Comparison of ENCODE assay signal across 8 cellular contexts in the genomic region with DNA sequence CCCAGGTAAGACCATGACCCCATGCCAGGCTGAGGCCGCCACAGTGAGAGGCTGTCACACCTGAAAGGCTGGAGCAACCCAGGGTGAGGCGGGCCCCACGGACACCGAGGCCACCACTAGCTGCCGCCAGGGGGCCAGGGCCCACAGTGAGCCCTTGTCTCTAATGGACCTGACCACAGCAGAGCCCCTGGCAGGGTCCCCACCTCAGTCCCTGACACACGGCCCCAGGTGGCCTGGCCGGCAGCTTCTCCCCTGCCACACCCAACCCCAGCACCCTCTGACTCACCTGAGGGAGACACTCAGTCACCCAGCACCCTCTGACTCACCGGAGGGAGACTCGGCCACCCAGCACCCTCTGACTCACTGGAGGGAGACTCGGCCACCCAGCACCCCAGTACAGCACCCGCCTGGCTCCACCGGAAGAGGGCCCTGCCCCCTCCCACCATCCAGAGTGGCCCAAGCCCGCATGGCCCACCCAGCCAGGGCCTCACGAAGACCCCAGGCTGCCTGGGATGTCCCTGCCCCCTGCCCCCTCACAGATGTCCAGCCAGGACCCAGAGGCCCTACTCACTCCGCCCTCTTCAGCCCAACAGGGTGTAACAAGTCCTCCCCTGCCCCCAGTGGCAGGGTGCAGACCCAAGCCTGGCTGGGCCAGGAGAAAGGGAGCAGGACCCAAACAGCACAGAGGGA. TPM values are rescaled to one million over a fixed set of nuclear protein-coding genes. Genes with fewer than 3 reads are reported as not detected.
A peak's percentile ranks its signal among the peaks of the same experiment; 100 is the strongest.
DNase-seq lines count a peak whose midpoint lies in the region; ATAC-seq and TF ChIP-seq lines count a peak whose summit lies in the region.

No MANE protein-coding gene starts in this region.

- TF ChIP-seq CTCF in C4-2B (conservative IDR thresholded peaks at IDR 0.05) (peak; percentile 92), MM.1S (IDR thresholded peaks at IDR 0.05; ENCODE audit: low read length) (peak; percentile 35; the same call in 1 of the 2 replicates), body of pancreas (IDR thresholded peaks at IDR 0.05) (peak in 6 of 7 experiments; percentile 16 to 38 (median 32))

- H3K4me2 ChIP-seq in MM.1S (ENCODE audit: low read depth, low read length) (no peak overlapping the region), neuronal stem cell (ENCODE audit: insufficient read depth, low read length, poor library complexity, severe bottlenecking) (no peak overlapping the region)

- H3F3A ChIP-seq in MM.1S (ENCODE audit: insufficient read depth, low read length) = no peaks in the 10 kb centered on the region

- H3K9me3 ChIP-seq in MM.1S (replicated peaks; ENCODE audit: insufficient read depth, low read length) (no peaks in the 10 kb centered on the region), body of pancreas (no peaks in the 10 kb centered on the region), neuronal stem cell (replicated peaks in 1 of 2; ENCODE audit: control insufficient read depth in 2 of 2, insufficient read depth in 1 of 2, low read depth in 1 of 2, low read length in 2 of 2) (peaks cover 0 to 9% of the 10 kb centered on the region in 2 donors)

- H3K9me2 ChIP-seq in MM.1S (replicated peaks; ENCODE audit: insufficient read depth, low read length) = no peaks in the 10 kb centered on the region

- no peaks in the 10 kb centered on the region for H3K36me3 ChIP-seq in MM.1S (replicated peaks; ENCODE audit: insufficient read depth, low read length)
- peaks cover 0 to 4% of the 10 kb centered on the region in 2 donors for H3K36me3 ChIP-seq in body of pancreas (replicated peaks in 1 of 2; ENCODE audit: insufficient read depth in 1 of 2, low read depth in 2 of 2)
- peaks cover 15 to 22% of the 10 kb centered on the region in 2 donors for H3K36me3 ChIP-seq in neuronal stem cell (replicated peaks in 1 of 2; ENCODE audit: control insufficient read depth in 2 of 2, insufficient read depth in 2 of 2, low read length in 2 of 2)

- H3K27ac ChIP-seq in C4-2B = peak overlapping the region; percentile 99
- no peak overlapping the region for H3K27ac ChIP-seq in MM.1S (ENCODE audit: low read length)
- H3K27ac ChIP-seq in body of pancreas = no peak overlapping the region
- H3K27ac ChIP-seq in neuronal stem cell (replicated peaks; ENCODE audit: low read length) = no peak overlapping the region

- no peak overlapping the region for H3K4me3 ChIP-seq in MM.1S (ENCODE audit: low read length)
- H3K4me3 ChIP-seq in body of pancreas = no peak overlapping the region
- H3K4me3 ChIP-seq in neuronal stem cell (ENCODE audit: low read length in 2 of 2) = no peak overlapping the region

- no peak overlapping the region for H3K14ac ChIP-seq in neuronal stem cell (ENCODE audit: low read length)

- TF ChIP-seq POLR2A in body of pancreas (IDR thresholded peaks at IDR 0.05) = no peak

- no peak overlapping the region for H4K91ac ChIP-seq in neuronal stem cell (ENCODE audit: low read depth, low read length, poor library complexity)

- H3K79me2 ChIP-seq in MM.1S (ENCODE audit: low read length) = peaks cover 22% of the 10 kb centered on the region

- peak overlapping the region; percentile 39 for H2BK5ac ChIP-seq in neuronal stem cell (ENCODE audit: low read length)

- H4K20me1 ChIP-seq in MM.1S (ENCODE audit: insufficient read depth, low read length) = no peaks in the 10 kb centered on the region

- no peak overlapping the region for H3K4ac ChIP-seq in neuronal stem cell (ENCODE audit: low read length)

- no peak overlapping the region for H2AK5ac ChIP-seq in neuronal stem cell (ENCODE audit: low read depth, low read length)

- DNase-seq in MM.1S = no peak
- peak in 2 of 4 donors; percentile 52 for DNase-seq in body of pancreas
- no peak for DNase-seq in neuronal stem cell (ENCODE audit: low spot score)
- DNase-seq in NCI-H128 (lab: John Stamatoyannopoulos, UW; ENCODE audit: unreplicated experiment) = no peak
- no peak for DNase-seq in germinal center (ENCODE audit: low spot score)

- H3K18ac ChIP-seq in neuronal stem cell (ENCODE audit: low read length) = no peak overlapping the region

- 52% methylated on average over 12 of the region's 15 CpGs; no CpG with 5 or more reads in 1 of the 2 donors for WGBS in body of pancreas, 2 donors
- WGBS in neuronal stem cell (ENCODE audit: extremely low coverage in 2 of 2, insufficient read length in 2 of 2, insufficient replicate concordance in 1 of 2), 2 donors = no CpG with 5 or more reads among the region's 15 CpGs

- peaks cover 40% of the 10 kb centered on the region for H3K79me1 ChIP-seq in neuronal stem cell (ENCODE audit: low read depth, low read length)

- H2BK12ac ChIP-seq in neuronal stem cell (ENCODE audit: low read length) = no peak overlapping the region

- H4K8ac ChIP-seq in neuronal stem cell (ENCODE audit: low read depth, low read length) = no peak overlapping the region

- H2BK120ac ChIP-seq in neuronal stem cell (ENCODE audit: low read depth, low read length) = no peak overlapping the region

- no peaks in the 10 kb centered on the region for H3K4me1 ChIP-seq in MM.1S (ENCODE audit: low read length)
- peaks cover 45% of the 10 kb centered on the region for H3K4me1 ChIP-seq in body of pancreas
- H3K4me1 ChIP-seq in neuronal stem cell (ENCODE audit: control insufficient read depth in 2 of 2, insufficient read depth in 1 of 2, low read depth in 1 of 2, low read length in 2 of 2) = peaks cover 13 to 15% of the 10 kb centered on the region in 2 donors

- no peak for ATAC-seq in body of pancreas
- ATAC-seq in HG03378 (IDR thresholded peaks at IDR 0.05; ENCODE audit: unreplicated experiment) = no peak
- ATAC-seq in HG03280 (IDR thresholded peaks at IDR 0.05; ENCODE audit: unreplicated experiment) = no peak

- H3K23ac ChIP-seq in neuronal stem cell (ENCODE audit: low read depth, low read length, poor library complexity) = peak overlapping the region; percentile 73

- no peak overlapping the region for H3K9ac ChIP-seq in MM.1S (ENCODE audit: low read length)
- H3K9ac ChIP-seq in neuronal stem cell (ENCODE audit: low read depth, low read length, poor library complexity) = peak overlapping the region; percentile 70

- H2BK15ac ChIP-seq in neuronal stem cell (ENCODE audit: low read length) = no peak overlapping the region

- intact Hi-C loops in body of pancreas (cut with DNase I) = no loop called here

- H2AFZ ChIP-seq in MM.1S (ENCODE audit: low read length) (no peak overlapping the region), neuronal stem cell (ENCODE audit: low read length) (no peak overlapping the region)

- H3K27me3 ChIP-seq in MM.1S (replicated peaks; ENCODE audit: insufficient read depth, low read length) = no peaks in the 10 kb centered on the region
- H3K27me3 ChIP-seq in body of pancreas = no peaks in the 10 kb centered on the region
- H3K27me3 ChIP-seq in neuronal stem cell (ENCODE audit: control insufficient read depth in 3 of 3, insufficient read depth in 3 of 3, low read depth in 1 of 3, low read length in 3 of 3) = no peaks in the 10 kb centered on the region

RNA-seq across cellular contexts. Expression of gene DVL1, which starts 4.4 kb away (rescaled TPM):
- 10 to 100 TPM; 58.1 to 84.4 TPM for total RNA-seq in body of pancreas
- 31.8 TPM for polyA plus RNA-seq in neuronal stem cell (2013, experiment 1 of 2)
- 31.9 TPM for polyA plus RNA-seq in neuronal stem cell (2013, experiment 2 of 2)

RNA-seq across cellular contexts. Expression of gene MXRA8, which starts 13.5 kb away (rescaled TPM):
- total RNA-seq in body of pancreas = 10 to 100 TPM; 23.3 to 48.5 TPM
- 14.0 TPM for polyA plus RNA-seq in neuronal stem cell (2013, experiment 1 of 2)
- polyA plus RNA-seq in neuronal stem cell (2013, experiment 2 of 2) = 13.2 TPM

RNA-seq across cellular contexts. Expression of gene TAS1R3, which starts 13.7 kb away (rescaled TPM):
- under 1 TPM in 1 of 2 donors, not detected in 1; 0.26 TPM for total RNA-seq in body of pancreas
- polyA plus RNA-seq in neuronal stem cell (2013, experiment 1 of 2) = 0.14 TPM
- 0.12 TPM for polyA plus RNA-seq in neuronal stem cell (2013, experiment 2 of 2)

RNA-seq across cellular contexts. Expression of gene CPTP, which starts 20.2 kb away (rescaled TPM):
- total RNA-seq in body of pancreas = 10 to 100 TPM; 15.6 to 33.0 TPM
- 9.4 TPM for polyA plus RNA-seq in neuronal stem cell (2013, experiment 1 of 2)
- 9.2 TPM for polyA plus RNA-seq in neuronal stem cell (2013, experiment 2 of 2)

RNA-seq across cellular contexts. Expression of gene INTS11, which starts 20.4 kb away (rescaled TPM):
- 100 to 1,000 TPM in 1 of 2 donors, 10 to 100 TPM in 1; 89.0 to 189 TPM for total RNA-seq in body of pancreas
- polyA plus RNA-seq in neuronal stem cell (2013, experiment 1 of 2) = 73.8 TPM
- 72.0 TPM for polyA plus RNA-seq in neuronal stem cell (2013, experiment 2 of 2)

Comparison
In these comparisons a context has a peak if more than half of its experiments do, and no peak if none do; other contexts are left out.
1. CTCF ChIP-seq: peak in every context shown above with its lines; median percentile 92 in C4-2B; 35 in MM.1S; 32 in body of pancreas.